ENCODE assay signal across 8 cellular contexts in the genomic region with DNA sequence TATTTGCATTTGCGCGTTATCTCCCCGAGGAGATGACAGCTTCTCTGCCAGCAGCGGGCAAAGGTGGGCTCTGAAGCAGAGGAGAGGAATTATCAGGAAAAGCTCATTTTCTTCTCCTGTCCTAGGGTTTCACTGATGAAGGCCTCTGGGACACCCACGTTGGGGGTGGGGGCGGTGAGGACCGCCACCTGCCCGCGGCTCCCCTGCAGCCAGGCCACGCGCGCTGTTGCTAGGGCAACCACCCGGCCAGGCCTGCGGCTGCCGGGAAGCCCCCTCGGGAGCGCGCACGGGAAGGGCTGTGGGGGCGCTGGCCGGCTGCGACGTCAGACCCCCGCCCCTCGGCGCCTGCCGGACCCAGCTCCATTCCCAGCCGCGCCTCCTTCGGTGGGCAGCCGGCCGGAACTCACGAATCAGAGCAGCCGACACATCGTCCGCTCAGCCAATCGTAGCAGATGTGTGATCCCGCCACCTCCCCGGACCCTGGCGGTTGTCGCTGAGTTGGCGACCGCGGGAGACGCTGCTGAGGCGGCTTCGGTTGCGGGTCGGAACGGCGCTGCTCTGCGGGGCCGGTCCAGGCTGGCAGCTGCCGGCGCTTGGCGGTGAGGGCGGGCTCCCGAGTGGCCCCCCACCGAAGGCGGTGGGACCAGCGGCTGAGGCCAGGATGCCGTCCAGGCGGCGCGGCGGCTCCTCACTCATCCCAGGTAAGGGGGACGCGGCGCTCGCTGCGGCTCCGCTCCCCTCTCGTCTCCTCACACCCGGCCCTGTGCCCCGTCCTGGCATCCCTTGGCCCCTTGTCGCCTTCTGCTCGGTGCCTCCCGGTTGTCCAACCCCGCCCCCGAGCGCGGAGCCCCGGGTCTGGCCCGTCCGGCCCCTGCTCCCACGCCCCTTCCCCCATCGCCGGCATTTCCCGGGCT. TPM values are rescaled to one million over a fixed set of nuclear protein-coding genes. Genes with fewer than 3 reads are reported as not detected.
DNase-seq lines count a peak whose midpoint lies in the region; ATAC-seq and TF ChIP-seq lines count a peak whose summit lies in the region.

A gene (plus strand): TSS at position 513 of the 914 bp plus-strand sequence. CDS start 35,092 bp downstream, outside the sequence.

- ATAC-seq in GM18502 (IDR thresholded peaks at IDR 0.05; ENCODE audit: poor library complexity, unreplicated experiment), result peak; percentile 95
- peak; percentile 97 for ATAC-seq in HG02885 (IDR thresholded peaks at IDR 0.05; ENCODE audit: poor library complexity, unreplicated experiment)
- ATAC-seq in aorta (ENCODE audit: low FRiP score), result peak; percentile 94

- peak within 1 kb of the TSS; percentile 86 for H3K27ac ChIP-seq in hepatocyte
- H3K27ac ChIP-seq in aorta (ENCODE audit: low read depth in 1 of 2, low read length in 2 of 2), result peak within 1 kb of the TSS in 1 of 2 donors; percentile 44

- peaks cover 48% of the 10 kb centered on the region for H3K79me2 ChIP-seq in hepatocyte

- H3K9me2 ChIP-seq in hepatocyte (replicated peaks; ENCODE audit: insufficient read depth), result no peaks in the 10 kb centered on the region

- H3K9me3 ChIP-seq in hepatocyte (ENCODE audit: low read depth) (no peaks in the 10 kb centered on the region), aorta (ENCODE audit: control insufficient read depth, low read length) (no peaks in the 10 kb centered on the region)

- H4K20me1 ChIP-seq in hepatocyte (ENCODE audit: insufficient read depth, poor library complexity, severe bottlenecking), result no peaks in the 10 kb centered on the region

- WGBS in hepatocyte (ENCODE audit: low lambda C conversion rate, missing lambda C conversion rate), result under 1% methylated on average over 55 of the region's 89 CpGs
- 0 to 1% methylated on average over 66 to 89 of the region's 89 CpGs for WGBS in aorta, 2 donors

- peak within 1 kb of the TSS; percentile 81 for H3K4me2 ChIP-seq in hepatocyte

- H3K4me1 ChIP-seq in hepatocyte (ENCODE audit: insufficient read depth) (no peaks in the 10 kb centered on the region), aorta (ENCODE audit: control insufficient read depth in 1 of 2, insufficient read depth in 2 of 2, low read length in 2 of 2) (no peaks in the 10 kb centered on the region)

- H3K27me3 ChIP-seq in hepatocyte (no peaks in the 10 kb centered on the region), aorta (ENCODE audit: control insufficient read depth in 1 of 2, insufficient read depth in 2 of 2, low read length in 1 of 2) (no peaks in the 10 kb centered on the region)

- H3K4me3 ChIP-seq in hepatocyte (peak within 1 kb of the TSS; percentile 88), aorta (ENCODE audit: low read length in 2 of 2) (peak within 1 kb of the TSS; percentile 56 to 71)

- peak within 1 kb of the TSS; percentile 71 for H2AFZ ChIP-seq in hepatocyte

- H3K36me3 ChIP-seq in hepatocyte (replicated peaks; ENCODE audit: insufficient read depth, low read depth) (no peaks in the 10 kb centered on the region), aorta (ENCODE audit: control insufficient read depth in 1 of 2, insufficient read depth in 2 of 2, low read length in 1 of 2) (no peaks in the 10 kb centered on the region)

- intact Hi-C loops in aorta (cut with DNase I), result loop anchor here in 1 of 2 donors (5.0 kb wide), 1 partner anchor 147 kb away; no protein-coding TSS in a partner anchor

- peak; percentile 65 for TF ChIP-seq CTCF in hepatocyte (IDR thresholded peaks at IDR 0.05; ENCODE audit: poor library complexity)

- DNase-seq in NCI-H1694 treated with DMSO at 0.1 percent for 48 hours (lab: John Stamatoyannopoulos, UW) (peak; percentile 79), T-helper 9 cell (peak; percentile 53), astrocyte of the hippocampus (ENCODE audit: low read depth, low spot score) (peak; percentile 97), hepatocyte (ENCODE audit: low spot score) (peak; percentile 95), renal cortical epithelial cell (ENCODE audit: low read depth) (peak; percentile 66), aorta (peak; percentile 91 to 95)

RNA-seq across cellular contexts. Expression of the gene that starts here (rescaled TPM):
- 91.2 and 101 TPM in 2 replicates for total RNA-seq in hepatocyte
- 81.9 and 85.2 TPM in 2 replicates for polyA plus RNA-seq in hepatocyte
- 29.5 and 82.1 TPM in 2 replicates for total RNA-seq in renal cortical epithelial cell
- total RNA-seq in aorta, result 10 to 100 TPM; 22.0 to 38.8 TPM
- 10 to 100 TPM in 1 of 2 donors, 1 to 10 TPM in 1; 7.1 to 10.3 TPM for polyA plus RNA-seq in aorta
